ENCODE assay signal across 35 cellular contexts in genomic region chr4:538542-539142, GRCh38. TPM values are rescaled to one million over a fixed set of nuclear protein-coding genes. Genes with fewer than 3 reads are reported as not detected.
"Had no signal": no experiment of that assay in that cellular context is flagged by ENCODE, and none has a peak within 500 bp of the region (broad histone marks: within the 10 kb centered on the region; RNA-seq: fewer than 3 reads in every experiment).

No MANE protein-coding gene starts in this region.

- DNase-seq: activated CD4-positive, alpha-beta memory T cell treated with anti-CD3 and anti-CD28 coated beads, Interleukin-2, amount 10 ng/mL, durations not matched to agents 7 days and 5 days; activated CD4-positive, alpha-beta T cell treated with anti-CD3 and anti-CD28 coated beads for 1 hour; activated CD4-positive, alpha-beta T cell treated with anti-CD3 and anti-CD28 coated beads for 48 hours; activated CD4-positive, CD25-positive, alpha-beta regulatory T cell; activated gamma-delta T cell; activated naive CD4-positive, alpha-beta T cell treated with anti-CD3 and anti-CD28 coated beads for 36 hours; activated T-cell treated with anti-CD3 and anti-CD28 coated beads, Interleukin-2, amount 50 U/mL, for 24 hours; amniotic stem cell; brain microvascular endothelial cell; Kasumi-1; KG1; MG63; NCI-H1048; NCI-H1436 treated with DMSO at 0.1 percent for 48 hours; NCI-H1694 treated with DMSO at 0.1 percent for 48 hours; NCI-H2029; NCI-H345; NCI-H524 treated with DMSO at 0.1 percent for 48 hours; NCI-H748 treated with DMSO at 0.1 percent for 48 hours; NK-92 treated with Interleukin-12 subunit alpha and Interleukin-12 subunit beta, amount 100 ng/mL, for 24 hours; PC-9; Right ventricle myocardium superior; SW 1271; T-helper 1 cell; T-helper 2 cell; T-helper 9 cell; WERI-Rb-1 had no signal

- ATAC-seq: activated naive CD4-positive, alpha-beta T cell treated with anti-CD3 and anti-CD28 coated beads, Interleukin-2, amount 50 U/mL, for 72 hours had no signal

- H3K27ac ChIP-seq: brain microvascular endothelial cell, PC-9, RWPE1, WERI-Rb-1 had no signal

- H3K36me3 ChIP-seq: MG63 had no signal

- H3K4me3 ChIP-seq: MG63, PC-9 had no signal

- FAIRE-seq: RCC 7860 had no signal

- H3K27me3 ChIP-seq: brain microvascular endothelial cell, MG63 had no signal

- H3K9me3 ChIP-seq: MG63 had no signal

RNA-seq across cellular contexts. Expression of gene TMEM271, which starts 37.5 kb away (rescaled TPM):
- total RNA-seq: activated CD4-positive, alpha-beta memory T cell treated with anti-CD3 and anti-CD28 coated beads, Interleukin-2, amount 10 ng/mL, durations not matched to agents 7 days and 5 days; activated CD8-positive, alpha-beta memory T cell treated with anti-CD3 and anti-CD28 coated beads for 36 hours; activated naive CD4-positive, alpha-beta T cell treated with anti-CD3 and anti-CD28 coated beads for 36 hours; activated naive CD4-positive, alpha-beta T cell treated with anti-CD3 and anti-CD28 coated beads, Interleukin-2, amount 50 U/mL, for 72 hours; activated T-helper 2 cell treated with anti-CD3 and anti-CD28 coated beads, Interferon-gamma antibody, Interleukin-2, Interleukin-4, amounts not matched to agents 10 μg/mL and 5 μg/mL and 100 μg/mL, durations not matched to agents 14 hours and 24 hours and 36 hours; aorta; NCI-H460; OCI-LY7; PC-9; Right ventricle myocardium superior had no signal
